In genomic region chr3:66399529-66400232, GRCh38 we compare ENCODE assay signal across 30 cellular contexts.
A peak's percentile ranks its signal among the peaks of the same experiment; 100 is the strongest.
DNase-seq lines count a peak whose midpoint lies in the region; ATAC-seq, FAIRE-seq and TF ChIP-seq lines count a peak whose summit lies in the region.
"Had no signal": no experiment of that assay in that cellular context is flagged by ENCODE, and none has a peak within 500 bp of the region (broad histone marks: within the 10 kb centered on the region; RNA-seq: fewer than 3 reads in every experiment).

No MANE protein-coding gene starts in this region.

- H3K27me3 ChIP-seq in heart left ventricle (no peaks in the 10 kb centered on the region), bronchial epithelial cell (ENCODE audit: control insufficient read depth, insufficient read depth, low read length) (no peaks in the 10 kb centered on the region), transverse colon (no peaks in the 10 kb centered on the region), lower lobe of right lung (ENCODE audit: low read depth) (no peaks in the 10 kb centered on the region)
- H3K27me3 ChIP-seq: adrenal gland, BE2C, left lung, spleen, testis had no signal

- no peak for TF ChIP-seq POLR2A in heart left ventricle (IDR thresholded peaks at IDR 0.05)
- no peak for TF ChIP-seq POLR2A in transverse colon (IDR thresholded peaks at IDR 0.05)

- in situ Hi-C loops in transverse colon (cut with MboI; ENCODE audit: low pct_ligation_motif_present in 1 of 4, low pct_unique_long_range_greater_than_20kb in 1 of 4, low sequenced_read_pairs in 3 of 4): loop anchor here in 3 of 4 donors (10.0 to 25.0 kb wide), 2 partner anchors 413 to 415 kb away; no protein-coding TSS in a partner anchor

- peak overlapping the region; percentile 66 for H3K4me3 Mint-ChIP-seq in neural crest cell
- H3K4me3 Mint-ChIP-seq: activated CD4-positive, alpha-beta T cell treated with anti-CD3 and anti-CD28 coated beads for 36 hours; activated T-cell treated with anti-CD3 and anti-CD28 coated beads, Interleukin-2, amount 50 U/mL, for 4 hours; dendritic cell treated with granulocyte-macrophage colony-stimulating factor and Interleukin-4, amounts not matched to agents 40 ng/mL and 50 ng/mL, for 4 days; mesothelial cell of epicardium; naive thymus-derived CD8-positive, alpha-beta T cell had no signal

- H3K36me3 Mint-ChIP-seq in neural crest cell (ENCODE audit: low read depth): peaks cover 43% of the 10 kb centered on the region

- WGBS in heart left ventricle, 4 donors: 87 to 92% (median 90%) methylated on average over 10 of the region's 10 CpGs
- WGBS in transverse colon (ENCODE audit: low coverage in 1 of 2), 2 donors: 86 to 89% methylated on average over 4 to 10 of the region's 10 CpGs

- no peaks in the 10 kb centered on the region for H3K9me3 Mint-ChIP-seq in neural crest cell
- H3K9me3 Mint-ChIP-seq: activated T-cell treated with anti-CD3 and anti-CD28 coated beads, Interleukin-2, amount 50 U/mL, for 4 hours; dendritic cell treated with granulocyte-macrophage colony-stimulating factor and Interleukin-4, amounts not matched to agents 40 ng/mL and 50 ng/mL, for 4 days; mesothelial cell of epicardium had no signal

- H3K4me3 ChIP-seq in heart left ventricle (no peak overlapping the region), bronchial epithelial cell (ENCODE audit: low read depth, low read length) (no peak overlapping the region), transverse colon (no peak overlapping the region), lower lobe of right lung (no peak overlapping the region)
- H3K4me3 ChIP-seq: A549, adrenal gland, left lung, spleen, testis had no signal

- intact Hi-C loops in Right ventricle myocardium superior (cut with DNase I) (loop anchor here (5.0 kb wide), 1 partner anchor 418 kb away; no protein-coding TSS in a partner anchor), heart left ventricle (cut with DNase I) (loop anchor here in 1 of 10 donors (10.0 kb wide), 1 partner anchor 275 kb away; no protein-coding TSS in a partner anchor), transverse colon (cut with DNase I; ENCODE audit: low total_unique reads) (no loop called here), lower lobe of right lung (cut with DNase I) (loop anchor here (10.0 kb wide), 1 partner anchor 415 kb away; no protein-coding TSS in a partner anchor)

- H3K4me1 Mint-ChIP-seq in neural crest cell: peaks cover 81% of the 10 kb centered on the region
- H3K4me1 Mint-ChIP-seq: mesothelial cell of epicardium had no signal

- H3K9me3 ChIP-seq in heart left ventricle: no peaks in the 10 kb centered on the region
- H3K9me3 ChIP-seq in transverse colon: no peaks in the 10 kb centered on the region
- no peaks in the 10 kb centered on the region for H3K9me3 ChIP-seq in lower lobe of right lung
- H3K9me3 ChIP-seq: A549, adrenal gland, BE2C, left lung, spleen, testis had no signal

- FAIRE-seq in bronchial epithelial cell (lab: Jason Lieb, UNC): peak; percentile 32
- FAIRE-seq: A549, endometrium, frontal cortex had no signal

- TF ChIP-seq CTCF in heart left ventricle (IDR thresholded peaks at IDR 0.05) (no peak), bronchial epithelial cell (IDR thresholded peaks at IDR 0.05; ENCODE audit: insufficient read depth, low read length, severe bottlenecking) (no peak), neural crest cell (conservative IDR thresholded peaks at IDR 0.05) (no peak), transverse colon (IDR thresholded peaks at IDR 0.05) (no peak), lower lobe of right lung (IDR thresholded peaks at IDR 0.05) (no peak)

- TF ChIP-seq EP300 in transverse colon (IDR thresholded peaks at IDR 0.05; ENCODE audit: low read depth): no peak

- peaks cover 0 to 46% (median 18%) of the 10 kb centered on the region in 12 donors for H3K4me1 ChIP-seq in heart left ventricle
- H3K4me1 ChIP-seq in transverse colon: peaks cover 10 to 29% (median 14%) of the 10 kb centered on the region in 4 donors
- H3K4me1 ChIP-seq in lower lobe of right lung: no peaks in the 10 kb centered on the region
- H3K4me1 ChIP-seq: A549, adrenal gland, left lung had no signal

- DNase-seq in Right ventricle myocardium superior (peak; percentile 13), heart left ventricle (no peak), bronchial epithelial cell (ENCODE audit: low read depth) (no peak), neural crest cell (ENCODE audit: low read depth, low spot score) (no peak), transverse colon (no peak), NCI-H1048 (lab: John Stamatoyannopoulos, UW) (no peak), lower lobe of right lung (no peak), NCI-H1105 treated with DMSO at 0.1 percent for 48 hours (lab: John Stamatoyannopoulos, UW) (no peak)
- DNase-seq: activated CD4-positive, alpha-beta T cell treated with anti-CD3 and anti-CD28 coated beads for 36 hours; activated naive CD4-positive, alpha-beta T cell treated with Interleukin-2 at 50 U/mL for 16 hours; activated T-cell treated with anti-CD3 and anti-CD28 coated beads, Interleukin-2, amount 50 U/mL, for 4 hours; adrenal gland; DMS79 treated with DMSO at 0.1 percent for 48 hours; GF-D8; H7; hippocampal formation; naive thymus-derived CD8-positive, alpha-beta T cell; NCI-H1930; NCI-H524 treated with DMSO at 0.1 percent for 48 hours; retina; spleen had no signal

- H3K27ac ChIP-seq in heart left ventricle (peak overlapping the region in 1 of 12 donors; percentile 81), transverse colon (peak overlapping the region in 3 of 4 donors; percentile 64 to 87 (median 65)), lower lobe of right lung (no peak overlapping the region)
- H3K27ac ChIP-seq: A549, adrenal gland, left lung, spleen, testis had no signal

- H3K36me3 ChIP-seq in heart left ventricle (peaks cover 0 to 74% (median 54%) of the 10 kb centered on the region in 9 donors), bronchial epithelial cell (ENCODE audit: control insufficient read depth, insufficient read depth, low read length) (peaks cover 7% of the 10 kb centered on the region), transverse colon (peaks cover 0 to 22% (median 8%) of the 10 kb centered on the region in 4 donors), lower lobe of right lung (peaks cover 82% of the 10 kb centered on the region)
- H3K36me3 ChIP-seq: adrenal gland, BE2C had no signal

- ATAC-seq in Right ventricle myocardium superior (ENCODE audit: poor library complexity): no peak
- no peak for ATAC-seq in heart left ventricle
- ATAC-seq in lower lobe of right lung: no peak
- ATAC-seq: A549; activated CD4-positive, alpha-beta T cell treated with anti-CD3 and anti-CD28 coated beads for 36 hours; activated T-cell treated with anti-CD3 and anti-CD28 coated beads, Interleukin-2, amount 50 U/mL, for 4 hours; left lung; naive thymus-derived CD8-positive, alpha-beta T cell; Right ventricle myocardium inferior had no signal

- peaks cover 5% of the 10 kb centered on the region for H3K27me3 Mint-ChIP-seq in neural crest cell (ENCODE audit: low read depth)
- H3K27me3 Mint-ChIP-seq: activated CD4-positive, alpha-beta T cell treated with anti-CD3 and anti-CD28 coated beads for 36 hours; dendritic cell treated with granulocyte-macrophage colony-stimulating factor and Interleukin-4, amounts not matched to agents 40 ng/mL and 50 ng/mL, for 4 days had no signal

- peak overlapping the region; percentile 62 for H3K27ac Mint-ChIP-seq in neural crest cell (ENCODE audit: unreplicated experiment)
- H3K27ac Mint-ChIP-seq: activated CD4-positive, alpha-beta T cell treated with anti-CD3 and anti-CD28 coated beads for 36 hours; dendritic cell treated with granulocyte-macrophage colony-stimulating factor and Interleukin-4, amounts not matched to agents 40 ng/mL and 50 ng/mL, for 4 days; mesothelial cell of epicardium had no signal
